Comparison of ENCODE assay signal across 26 cellular contexts in the genomic region with DNA sequence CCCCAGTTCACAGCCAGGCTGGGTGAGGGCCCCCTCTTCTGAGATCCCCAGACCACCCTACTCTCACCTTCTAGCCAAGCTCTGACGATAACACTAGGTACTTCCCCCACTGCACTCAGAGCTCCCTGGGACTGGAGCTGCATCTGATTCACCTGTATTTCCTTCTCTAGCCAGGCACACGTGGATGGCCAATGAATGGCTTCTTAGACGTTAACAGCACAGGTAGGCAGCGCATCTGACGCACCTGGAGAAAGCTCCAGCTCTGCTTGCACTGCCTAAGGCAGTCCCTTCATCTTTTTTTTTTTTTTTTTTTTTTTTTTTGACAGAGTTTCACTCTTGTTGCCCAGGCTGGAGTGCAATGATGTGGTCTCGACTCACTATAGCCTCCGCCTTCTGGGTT. TPM values are rescaled to one million over a fixed set of nuclear protein-coding genes. Genes with fewer than 3 reads are reported as not detected.
DNase-seq lines count a peak whose midpoint lies in the region; ATAC-seq and TF ChIP-seq lines count a peak whose summit lies in the region.
"Had no signal": no experiment of that assay in that cellular context is flagged by ENCODE, and none has a peak within 500 bp of the region (broad histone marks: within the 10 kb centered on the region; RNA-seq: fewer than 3 reads in every experiment).

No MANE protein-coding gene starts in this region.

- peak; percentile 50 for DNase-seq in cardiac septum (ENCODE audit: low spot score)
- no peak for DNase-seq in left cardiac atrium
- peak in 1 of 2 donors; percentile 72 for DNase-seq in foreskin keratinocyte
- peak; percentile 44 for DNase-seq in kidney tubule cell (ENCODE audit: low spot score)
- no peak for DNase-seq in NK-92 (lab: John Stamatoyannopoulos, UW; ENCODE audit: unreplicated experiment)
- DNase-seq: AML-193; Caco-2; Calu3; CD4-positive, alpha-beta T cell; CD8-positive, alpha-beta T cell; DMS 273 treated with DMSO at 0.1 percent for 48 hours; DMS153; DMS53; DMS79; DND-41; EL; GDM1 had no signal

- H3K27me3 ChIP-seq in foreskin keratinocyte, result no peaks in the 10 kb centered on the region
- H3K27me3 ChIP-seq: BLaER1 treated with 17β-estradiol and CSF1 and Interleukin-3, amounts not matched to agents 10 nM and 100 nM had no signal

- ATAC-seq in left cardiac atrium, result no peak
- ATAC-seq in foreskin keratinocyte, result peak; percentile 96
- ATAC-seq in GM21381 (IDR thresholded peaks at IDR 0.05; ENCODE audit: unreplicated experiment), result no peak
- no peak for ATAC-seq in GM21737 (IDR thresholded peaks at IDR 0.05; ENCODE audit: unreplicated experiment)
- ATAC-seq: A549; CD8-positive, alpha-beta T cell; GM12878 had no signal

- H3K4me1 ChIP-seq in foreskin keratinocyte, result peaks cover 11% of the 10 kb centered on the region
- H3K4me1 ChIP-seq: A549, Caco-2 had no signal

- peak overlapping the region; percentile 80 for H3K27ac ChIP-seq in foreskin keratinocyte
- H3K27ac ChIP-seq: 22Rv1; A549; BLaER1 treated with 17β-estradiol and CSF1 and Interleukin-3, amounts not matched to agents 10 nM and 100 nM; C4-2B had no signal

- intact Hi-C loops in cardiac septum (cut with DNase I) (no loop called here), left cardiac atrium (cut with DNase I) (no loop called here)

- TF ChIP-seq CTCF in foreskin keratinocyte (conservative IDR thresholded peaks at IDR 0.05), result no peak

RNA-seq across cellular contexts. Expression of gene GALNT14, which starts 48.1 kb away (rescaled TPM):
- total RNA-seq in cardiac septum (0.48 TPM), left cardiac atrium (under 1 TPM; 0.53 to 0.76 TPM), foreskin keratinocyte (42.0 and 46.3 TPM in 2 replicates)
- polyA plus RNA-seq in foreskin keratinocyte, result 44.7 and 50.6 TPM in 2 replicates
- total RNA-seq: A172; Caco-2; CD4-positive, alpha-beta T cell; CD8-positive, alpha-beta T cell; G401 had no signal

Comparison
In these comparisons a context has a peak if more than half of its experiments do, and no peak if none do; other contexts are left out.
1. DNase-seq: peak in cardiac septum (single experiment) and kidney tubule cell (single experiment); none in left cardiac atrium (single experiment) and NK-92 (single experiment).
2. RNA of gene GALNT14, which starts 48.1 kb away (total RNA-seq): 42.0 to 46.3 TPM in foreskin keratinocyte; 0.53 to 0.76 TPM in left cardiac atrium and 0.48 TPM in cardiac septum (single experiment); every median in the first group is over 10 times any median in the second.